ENCODE assay signal across 8 cellular contexts in genomic region chrX:72276478-72276953, GRCh38. TPM values are rescaled to one million over a fixed set of nuclear protein-coding genes. Genes with fewer than 3 reads are reported as not detected.
A peak's percentile ranks its signal among the peaks of the same experiment; 100 is the strongest.
DNase-seq lines count a peak whose midpoint lies in the region; ATAC-seq and TF ChIP-seq lines count a peak whose summit lies in the region.

No MANE protein-coding gene starts in this region.

- peak overlapping the region; percentile 89 to 93 for H3K4me3 Mint-ChIP-seq in activated T-cell treated with anti-CD3 and anti-CD28 coated beads, Interleukin-2, amount 50 U/mL, for 72 hours

- H3K27ac ChIP-seq in OCI-LY3 (ENCODE audit: low read length) (peak overlapping the region; percentile 67), esophagus muscularis mucosa (replicated peaks in 1 of 4) (peak overlapping the region; percentile 81 to 87 (median 84)), sigmoid colon (peak overlapping the region; percentile 71 to 88 (median 86))

- peak overlapping the region; percentile 95 for H3K9ac ChIP-seq in OCI-LY3 (ENCODE audit: low read length)

- H3K9me3 ChIP-seq in OCI-LY3 (ENCODE audit: insufficient read depth, low read length) (no peaks in the 10 kb centered on the region), esophagus muscularis mucosa (no peaks in the 10 kb centered on the region), sigmoid colon (no peaks in the 10 kb centered on the region)

- peaks cover 41% of the 10 kb centered on the region for H3K79me2 ChIP-seq in OCI-LY3 (ENCODE audit: low read length)

- no peak for TF ChIP-seq EP300 in esophagus muscularis mucosa (IDR thresholded peaks at IDR 0.05)
- TF ChIP-seq EP300 in sigmoid colon (IDR thresholded peaks at IDR 0.05), result no peak

- DNase-seq in activated T-cell treated with anti-CD3 and anti-CD28 coated beads, Interleukin-2, amount 50 U/mL, for 72 hours, result no peak
- DNase-seq in activated T-cell treated with anti-CD3 and anti-CD28 coated beads for 4 hours, result no peak
- no peak for DNase-seq in esophagus muscularis mucosa (ENCODE audit: extremely low spot score)
- no peak for DNase-seq in sigmoid colon
- no peak for DNase-seq in C1 segment of cervical spinal cord (lab: John Stamatoyannopoulos, UW)
- DNase-seq in NCI-H524 (lab: John Stamatoyannopoulos, UW), result no peak
- no peak for DNase-seq in NCI-H2227 (lab: John Stamatoyannopoulos, UW; ENCODE audit: unreplicated experiment)

- TF ChIP-seq POLR2A in esophagus muscularis mucosa (IDR thresholded peaks at IDR 0.05; ENCODE audit: low read depth) (no peak), sigmoid colon (IDR thresholded peaks at IDR 0.05) (no peak)

- H3K36me3 Mint-ChIP-seq in activated T-cell treated with anti-CD3 and anti-CD28 coated beads, Interleukin-2, amount 50 U/mL, for 72 hours (ENCODE audit: insufficient read depth in 2 of 2), result peaks cover 26 to 42% of the 10 kb centered on the region in 2 donors

- H3K4me2 ChIP-seq in OCI-LY3 (ENCODE audit: low read length), result peak overlapping the region; percentile 79

- peaks cover 56% of the 10 kb centered on the region for H3K4me1 Mint-ChIP-seq in activated T-cell treated with anti-CD3 and anti-CD28 coated beads, Interleukin-2, amount 50 U/mL, for 72 hours (ENCODE audit: low read depth)

- H3K27ac Mint-ChIP-seq in activated T-cell treated with anti-CD3 and anti-CD28 coated beads, Interleukin-2, amount 50 U/mL, for 72 hours, result peak overlapping the region; percentile 98

- H3K27me3 ChIP-seq in OCI-LY3 (ENCODE audit: low read depth, low read length) (no peaks in the 10 kb centered on the region), esophagus muscularis mucosa (no peaks in the 10 kb centered on the region), sigmoid colon (no peaks in the 10 kb centered on the region)

- H3K4me3 ChIP-seq in OCI-LY3 (ENCODE audit: low read length), result peak overlapping the region; percentile 95
- H3K4me3 ChIP-seq in esophagus muscularis mucosa, result peak overlapping the region; percentile 60 to 83 (median 68)
- H3K4me3 ChIP-seq in sigmoid colon, result peak overlapping the region; percentile 44 to 79 (median 64)

- H2AFZ ChIP-seq in OCI-LY3 (ENCODE audit: low read depth, low read length), result no peak overlapping the region; the same call in 1 of the 2 replicates

- under 1% methylated on average over 16 of the region's 18 CpGs for WGBS in esophagus muscularis mucosa
- 1% methylated on average over 18 of the region's 18 CpGs for WGBS in sigmoid colon, 2 donors

- no peak for TF ChIP-seq CTCF in OCI-LY3 (IDR thresholded peaks at IDR 0.05; ENCODE audit: low read depth, low read length)
- TF ChIP-seq CTCF in esophagus muscularis mucosa (IDR thresholded peaks at IDR 0.05), result no peak
- TF ChIP-seq CTCF in sigmoid colon (IDR thresholded peaks at IDR 0.05), result no peak

- no peak for ATAC-seq in activated T-cell treated with anti-CD3 and anti-CD28 coated beads, Interleukin-2, amount 50 U/mL, for 72 hours (replicated peaks in 1 of 2)

- peaks cover 22% of the 10 kb centered on the region for H3K27me3 Mint-ChIP-seq in activated T-cell treated with anti-CD3 and anti-CD28 coated beads, Interleukin-2, amount 50 U/mL, for 72 hours (ENCODE audit: low read depth)

- no peaks in the 10 kb centered on the region for H3K9me3 Mint-ChIP-seq in activated T-cell treated with anti-CD3 and anti-CD28 coated beads, Interleukin-2, amount 50 U/mL, for 72 hours

- intact Hi-C loops in esophagus muscularis mucosa (cut with DNase I) (no loop called here), sigmoid colon (cut with DNase I) (no loop called here)

- H4K20me1 ChIP-seq in OCI-LY3 (ENCODE audit: insufficient read depth, low read length), result peaks cover 42% of the 10 kb centered on the region

- peaks cover 16% of the 10 kb centered on the region for H3K4me1 ChIP-seq in OCI-LY3 (ENCODE audit: low read length)
- H3K4me1 ChIP-seq in esophagus muscularis mucosa, result peaks cover 14 to 45% (median 22%) of the 10 kb centered on the region in 4 donors
- H3K4me1 ChIP-seq in sigmoid colon, result peaks cover 0 to 26% (median 14%) of the 10 kb centered on the region in 4 donors

- peaks cover 53% of the 10 kb centered on the region for H3K36me3 ChIP-seq in OCI-LY3 (replicated peaks; ENCODE audit: low read depth, low read length)
- H3K36me3 ChIP-seq in esophagus muscularis mucosa, result peaks cover 14 to 46% (median 40%) of the 10 kb centered on the region in 4 donors
- peaks cover 11 to 43% (median 28%) of the 10 kb centered on the region in 4 donors for H3K36me3 ChIP-seq in sigmoid colon

RNA-seq across cellular contexts. Expression of gene RPS4X, which starts 0.5 kb away (rescaled TPM):
- total RNA-seq in activated T-cell treated with anti-CD3 and anti-CD28 coated beads, Interleukin-2, amount 50 U/mL, for 72 hours, result 1,000 to 10,000 TPM; 1,394 to 2,332 TPM
- 1,000 to 10,000 TPM in 1 of 4 donors, 100 to 1,000 TPM in 3; 716 to 1,056 (median 798) TPM for total RNA-seq in esophagus muscularis mucosa
- 1,000 to 10,000 TPM in 3 of 4 donors, 100 to 1,000 TPM in 1; 842 to 1,555 (median 1,107) TPM for total RNA-seq in sigmoid colon
- polyA plus RNA-seq in sigmoid colon, result 1,000 to 10,000 TPM; 1,029 to 2,141 (median 1,186) TPM

RNA-seq across cellular contexts. Expression of gene CITED1, which starts 29.2 kb away (rescaled TPM):
- total RNA-seq in activated T-cell treated with anti-CD3 and anti-CD28 coated beads, Interleukin-2, amount 50 U/mL, for 72 hours, result under 1 TPM in 1 of 2 donors, not detected in 1; 0.38 TPM
- total RNA-seq in esophagus muscularis mucosa (1 to 10 TPM in 2 of 4 donors, under 1 TPM in 2; 0.45 to 1.8 (median 1.2) TPM), sigmoid colon (under 1 TPM in 1 of 4 donors, not detected in 3; 0.99 TPM)
- polyA plus RNA-seq in sigmoid colon, result 1 to 10 TPM in 1 of 3 donors, under 1 TPM in 1, not detected in 1; 0.52 to 2.4 TPM

RNA-seq across cellular contexts. Expression of gene ERCC6L, which starts 37.7 kb away (rescaled TPM):
- 1 to 10 TPM; 5.4 to 6.5 TPM for total RNA-seq in activated T-cell treated with anti-CD3 and anti-CD28 coated beads, Interleukin-2, amount 50 U/mL, for 72 hours
- total RNA-seq in esophagus muscularis mucosa, result under 1 TPM in 2 of 4 donors, not detected in 2; 0.06 to 0.13 TPM
- under 1 TPM in 2 of 4 donors, not detected in 2; under 0.01 to 0.16 TPM for total RNA-seq in sigmoid colon
- polyA plus RNA-seq in sigmoid colon, result 1 to 10 TPM in 1 of 3 donors, under 1 TPM in 1, not detected in 1; 0.23 to 2.4 TPM

Comparison
In these comparisons a context has a peak if more than half of its experiments do, and no peak if none do; other contexts are left out.
1. RNA of gene ERCC6L, which starts 37.7 kb away (total RNA-seq): 5.4 to 6.5 TPM in activated T-cell treated with anti-CD3 and anti-CD28 coated beads, Interleukin-2, amount 50 U/mL, for 72 hours; 0.06 to 0.13 TPM in esophagus muscularis mucosa and under 0.01 to 0.16 TPM in sigmoid colon; every median in the first group is over 4 times any median in the second.
2. Peak in every context shown above with its lines, with median percentiles within 50 percentile points of each other: H3K27ac ChIP-seq and H3K4me3 ChIP-seq.